In genomic region chr16:86797700-86798099, GRCh38 we compare ENCODE assay signal across 27 cellular contexts.
"Had no signal": no experiment of that assay in that cellular context is flagged by ENCODE, and none has a peak within 500 bp of the region (broad histone marks: within the 10 kb centered on the region; RNA-seq: fewer than 3 reads in every experiment).

No MANE protein-coding gene starts in this region.

- H3K9me3 ChIP-seq: psoas muscle, right lobe of liver, sigmoid colon, stomach, thoracic aorta, tibial artery, transverse colon, upper lobe of right lung, uterus had no signal

- H3K27me3 ChIP-seq: neural progenitor cell, ovary, right lobe of liver had no signal

- H3K4me1 ChIP-seq: parathyroid adenoma, psoas muscle, right lobe of liver, sigmoid colon, stomach, tibial artery, transverse colon, upper lobe of right lung, uterus had no signal

- H3K4me3 ChIP-seq: neural progenitor cell, ovary, psoas muscle, right lobe of liver, sigmoid colon, stomach, thoracic aorta, tibial artery, transverse colon, upper lobe of right lung, uterus had no signal

- H3K36me3 ChIP-seq: neural progenitor cell, ovary, right lobe of liver, sigmoid colon, stomach, thoracic aorta, tibial artery, transverse colon, upper lobe of right lung, uterus had no signal

- H3K27ac ChIP-seq: neural progenitor cell, ovary, parathyroid adenoma, psoas muscle, right lobe of liver, sigmoid colon, stomach, thoracic aorta, tibial artery, transverse colon, upper lobe of right lung, uterus had no signal

- ATAC-seq: natural killer cell; psoas muscle; right cardiac atrium; right lobe of liver; stimulated activated effector memory CD8-positive, alpha-beta T cell treated with anti-CD3 and anti-CD28 coated beads, Interleukin-12 subunit alpha, Interleukin-12 subunit beta, amount 100 ng/mL, for 72 hours; stimulated activated naive B cell treated with anti-CD40 and anti-IgM and Interleukin-4, amounts not matched to agents 10 μg/mL and 1 μg/mL and 100 μg/mL, for 72 hours; upper lobe of right lung had no signal

- H3K9me3 Mint-ChIP-seq: natural killer cell; nephron; neural progenitor cell; stimulated activated effector memory CD8-positive, alpha-beta T cell treated with anti-CD3 and anti-CD28 coated beads, Interleukin-12 subunit alpha, Interleukin-12 subunit beta, amount 100 ng/mL, for 72 hours; type B pancreatic cell had no signal

- DNase-seq: natural killer cell; occipital lobe; ovary; posterior cingulate gyrus; psoas muscle; right cardiac atrium; right lobe of liver; small intestine; stimulated activated CD4-positive, alpha-beta T cell treated with anti-CD3 and anti-CD28 coated beads, Interleukin-15, amount 100 ng/mL, for 24 hours; stimulated activated CD4-positive, alpha-beta T cell treated with anti-CD3 and anti-CD28 coated beads, Interleukin-2, amount 100 ng/mL, for 24 hours; stimulated activated CD4-positive, alpha-beta T cell treated with anti-CD3 and anti-CD28 coated beads, Interleukin-2, amount 100 ng/mL, for 48 hours; stimulated activated CD4-positive, alpha-beta T cell treated with anti-CD3 and anti-CD28 coated beads, Interleukin-4, amount 100 ng/mL, for 24 hours; stimulated activated naive B cell treated with anti-CD40 and anti-IgM and Interleukin-4, amounts not matched to agents 10 μg/mL and 1 μg/mL and 100 μg/mL, for 72 hours; stimulated activated naive CD4-positive, alpha-beta T cell treated with Interleukin-2 at 50 U/mL for 16 hours; stomach; tibial artery; transverse colon; upper lobe of right lung; uterus had no signal

- H3K36me3 Mint-ChIP-seq: natural killer cell; neural progenitor cell; stimulated activated effector memory CD8-positive, alpha-beta T cell treated with anti-CD3 and anti-CD28 coated beads, Interleukin-12 subunit alpha, Interleukin-12 subunit beta, amount 100 ng/mL, for 72 hours; stimulated activated naive B cell treated with anti-CD40 and anti-IgM and Interleukin-4, amounts not matched to agents 10 μg/mL and 1 μg/mL and 100 μg/mL, for 72 hours; type B pancreatic cell had no signal

- H3K27ac Mint-ChIP-seq: natural killer cell; nephron; neural progenitor cell; stimulated activated effector memory CD8-positive, alpha-beta T cell treated with anti-CD3 and anti-CD28 coated beads, Interleukin-12 subunit alpha, Interleukin-12 subunit beta, amount 100 ng/mL, for 72 hours; stimulated activated naive B cell treated with anti-CD40 and anti-IgM and Interleukin-4, amounts not matched to agents 10 μg/mL and 1 μg/mL and 100 μg/mL, for 72 hours; stimulated activated naive CD8-positive, alpha-beta T cell treated with anti-CD3 and anti-CD28 coated beads, Interleukin-15, Interleukin-2, amounts not matched to agents 100 ng/mL and 50 ng/mL, for 24 hours; type B pancreatic cell had no signal

- H3K4me1 Mint-ChIP-seq: stimulated activated effector memory CD8-positive, alpha-beta T cell treated with anti-CD3 and anti-CD28 coated beads, Interleukin-12 subunit alpha, Interleukin-12 subunit beta, amount 100 ng/mL, for 72 hours; stimulated activated naive B cell treated with anti-CD40 and anti-IgM and Interleukin-4, amounts not matched to agents 10 μg/mL and 1 μg/mL and 100 μg/mL, for 72 hours had no signal

- H3K4me3 Mint-ChIP-seq: natural killer cell; nephron; neural progenitor cell; stimulated activated effector memory CD8-positive, alpha-beta T cell treated with anti-CD3 and anti-CD28 coated beads, Interleukin-12 subunit alpha, Interleukin-12 subunit beta, amount 100 ng/mL, for 72 hours; stimulated activated naive B cell treated with anti-CD40 and anti-IgM and Interleukin-4, amounts not matched to agents 10 μg/mL and 1 μg/mL and 100 μg/mL, for 72 hours; stimulated activated naive CD8-positive, alpha-beta T cell treated with anti-CD3 and anti-CD28 coated beads, Interleukin-15, Interleukin-2, amounts not matched to agents 100 ng/mL and 50 ng/mL, for 24 hours; type B pancreatic cell had no signal
